In the genomic region with DNA sequence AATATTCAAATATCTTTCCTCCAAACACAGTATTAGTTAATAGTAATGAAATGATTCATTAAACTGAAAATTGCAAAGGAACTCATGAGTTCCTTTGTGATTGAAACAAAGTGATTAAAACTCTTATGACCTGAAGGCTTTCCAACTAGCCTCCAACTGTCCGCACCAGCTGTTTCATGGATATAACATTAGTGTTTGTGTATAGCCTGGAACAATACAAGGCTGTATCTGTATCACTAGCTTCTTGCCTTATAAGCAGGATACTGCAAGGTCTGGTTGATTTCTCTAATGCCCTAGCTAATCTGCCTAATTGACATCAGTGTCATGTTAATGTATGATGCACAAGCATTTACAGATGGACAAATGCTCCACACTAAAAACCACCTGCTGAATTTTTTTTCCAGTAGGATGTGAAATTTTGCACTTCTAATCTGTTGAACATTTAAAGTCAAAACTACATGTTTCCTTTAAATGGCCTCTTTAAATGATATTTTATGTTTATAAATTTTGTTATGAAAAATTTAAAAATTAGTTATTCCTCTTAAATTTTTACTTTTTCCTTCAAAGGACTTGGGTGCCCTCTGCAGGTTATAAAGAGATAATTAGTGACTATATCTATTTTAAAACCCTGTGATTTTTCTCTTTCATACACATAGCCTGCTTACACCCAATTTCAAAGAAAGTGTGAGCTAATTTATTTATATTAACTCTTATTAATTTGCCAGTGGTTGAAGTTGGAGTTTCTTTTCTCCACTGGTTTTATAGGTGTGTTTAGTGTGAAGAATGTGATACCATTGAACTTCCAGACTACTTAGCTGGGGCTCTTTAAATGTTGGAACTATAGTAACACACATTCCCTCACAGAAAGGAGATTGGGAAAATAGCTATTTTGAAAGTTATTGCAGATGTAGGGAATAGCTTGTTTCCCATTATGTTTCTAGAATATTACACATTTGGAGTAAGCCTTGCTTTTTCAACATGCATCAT, we compare ENCODE assay signal across 1 cellular context.
TF ChIP-seq lines count a peak whose summit lies in the region.

No MANE protein-coding gene starts in this region.

TF ChIP-seq in K562, 482 proteins besides CTCF, POLR2A, EP300 and RAD21 (continued from another document):
- TF ChIP-seq HNRNPH1 (optimal IDR thresholded peaks at IDR 0.05; ENCODE audit: low read depth, low read length) (no peak), PHTF2 (CRISPR knock-in tag; IDR thresholded peaks at IDR 0.05) (no peak), CHD2 (IDR thresholded peaks at IDR 0.05; ENCODE audit: low read depth, low read length) (no peak), ZBTB17 (CRISPR knock-in tag; IDR thresholded peaks at IDR 0.05) (no peak), HDAC8 (tag; IDR thresholded peaks at IDR 0.05) (no peak), WHSC1 (IDR thresholded peaks at IDR 0.05; ENCODE audit: low read length) (no peak), FOXA3 (CRISPR knock-in tag; conservative IDR thresholded peaks at IDR 0.05 in 1 of 2, IDR thresholded peaks at IDR 0.05 in 1 of 2) (no peak), SMARCB1 (IDR thresholded peaks at IDR 0.05; ENCODE audit: insufficient read length, low read depth) (no peak), RAD51 (IDR thresholded peaks at IDR 0.05; ENCODE audit: borderline replicate concordance, low read depth) (no peak), ZNF121 (CRISPR knock-in tag; conservative IDR thresholded peaks at IDR 0.05) (no peak), POU5F1 (IDR thresholded peaks at IDR 0.05; ENCODE audit: borderline replicate concordance, low read depth, low read length, partially characterized antibody) (no peak)
- TF ChIP-seq, protein P1, sequence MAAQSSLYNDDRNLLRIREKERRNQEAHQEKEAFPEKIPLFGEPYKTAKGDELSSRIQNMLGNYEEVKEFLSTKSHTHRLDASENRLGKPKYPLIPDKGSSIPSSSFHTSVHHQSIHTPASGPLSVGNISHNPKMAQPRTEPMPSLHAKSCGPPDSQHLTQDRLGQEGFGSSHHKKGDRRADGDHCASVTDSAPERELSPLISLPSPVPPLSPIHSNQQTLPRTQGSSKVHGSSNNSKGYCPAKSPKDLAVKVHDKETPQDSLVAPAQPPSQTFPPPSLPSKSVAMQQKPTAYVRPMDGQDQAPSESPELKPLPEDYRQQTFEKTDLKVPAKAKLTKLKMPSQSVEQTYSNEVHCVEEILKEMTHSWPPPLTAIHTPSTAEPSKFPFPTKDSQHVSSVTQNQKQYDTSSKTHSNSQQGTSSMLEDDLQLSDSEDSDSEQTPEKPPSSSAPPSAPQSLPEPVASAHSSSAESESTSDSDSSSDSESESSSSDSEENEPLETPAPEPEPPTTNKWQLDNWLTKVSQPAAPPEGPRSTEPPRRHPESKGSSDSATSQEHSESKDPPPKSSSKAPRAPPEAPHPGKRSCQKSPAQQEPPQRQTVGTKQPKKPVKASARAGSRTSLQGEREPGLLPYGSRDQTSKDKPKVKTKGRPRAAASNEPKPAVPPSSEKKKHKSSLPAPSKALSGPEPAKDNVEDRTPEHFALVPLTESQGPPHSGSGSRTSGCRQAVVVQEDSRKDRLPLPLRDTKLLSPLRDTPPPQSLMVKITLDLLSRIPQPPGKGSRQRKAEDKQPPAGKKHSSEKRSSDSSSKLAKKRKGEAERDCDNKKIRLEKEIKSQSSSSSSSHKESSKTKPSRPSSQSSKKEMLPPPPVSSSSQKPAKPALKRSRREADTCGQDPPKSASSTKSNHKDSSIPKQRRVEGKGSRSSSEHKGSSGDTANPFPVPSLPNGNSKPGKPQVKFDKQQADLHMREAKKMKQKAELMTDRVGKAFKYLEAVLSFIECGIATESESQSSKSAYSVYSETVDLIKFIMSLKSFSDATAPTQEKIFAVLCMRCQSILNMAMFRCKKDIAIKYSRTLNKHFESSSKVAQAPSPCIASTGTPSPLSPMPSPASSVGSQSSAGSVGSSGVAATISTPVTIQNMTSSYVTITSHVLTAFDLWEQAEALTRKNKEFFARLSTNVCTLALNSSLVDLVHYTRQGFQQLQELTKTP (IDR thresholded peaks at IDR 0.05; ENCODE audit: low read depth in 1 of 2, partially characterized antibody in 2 of 2): no peak
- TF ChIP-seq, protein P2, sequence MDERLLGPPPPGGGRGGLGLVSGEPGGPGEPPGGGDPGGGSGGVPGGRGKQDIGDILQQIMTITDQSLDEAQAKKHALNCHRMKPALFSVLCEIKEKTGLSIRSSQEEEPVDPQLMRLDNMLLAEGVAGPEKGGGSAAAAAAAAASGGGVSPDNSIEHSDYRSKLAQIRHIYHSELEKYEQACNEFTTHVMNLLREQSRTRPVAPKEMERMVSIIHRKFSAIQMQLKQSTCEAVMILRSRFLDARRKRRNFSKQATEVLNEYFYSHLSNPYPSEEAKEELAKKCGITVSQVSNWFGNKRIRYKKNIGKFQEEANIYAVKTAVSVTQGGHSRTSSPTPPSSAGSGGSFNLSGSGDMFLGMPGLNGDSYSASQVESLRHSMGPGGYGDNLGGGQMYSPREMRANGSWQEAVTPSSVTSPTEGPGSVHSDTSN (CRISPR knock-in tag; IDR thresholded peaks at IDR 0.05; ENCODE audit: low read depth): no peak
- TF ChIP-seq, protein P2 (tag; conservative IDR thresholded peaks at IDR 0.05; ENCODE audit: low read depth): no peak
TF ChIP-seq in K562: peak in this region for 0.
